ENCODE assay signal across 19 cellular contexts in genomic region chr20:48817367-48818030, GRCh38. TPM values are rescaled to one million over a fixed set of nuclear protein-coding genes. Genes with fewer than 3 reads are reported as not detected.
DNase-seq lines count a peak whose midpoint lies in the region; ATAC-seq, FAIRE-seq and TF ChIP-seq lines count a peak whose summit lies in the region.
"Had no signal": no experiment of that assay in that cellular context is flagged by ENCODE, and none has a peak within 500 bp of the region (broad histone marks: within the 10 kb centered on the region; RNA-seq: fewer than 3 reads in every experiment).

No MANE protein-coding gene starts in this region.

- no peak overlapping the region for H3K9ac ChIP-seq in GM12878 (ENCODE audit: control insufficient read depth, insufficient read depth, low read length)

- no peaks in the 10 kb centered on the region for H3K27me3 Mint-ChIP-seq in activated T-cell treated with anti-CD3 and anti-CD28 coated beads, Interleukin-2, amount 50 U/mL, for 72 hours (ENCODE audit: low read depth)

- no peak for TF ChIP-seq CTCF in GM12878 (IDR thresholded peaks at IDR 0.05 in 2 of 3, conservative IDR thresholded peaks at IDR 0.05 in 1 of 3; ENCODE audit: control insufficient read depth in 2 of 3, extremely low read depth in 1 of 3, insufficient read depth in 1 of 3, low read depth in 3 of 3, low read length in 3 of 3)
- no peak for TF ChIP-seq CTCF in osteoblast (IDR thresholded peaks at IDR 0.05; ENCODE audit: extremely low read depth, low read depth, low read length)

- SMC1A ChIA-PET in GM12878 (lab: Charles Lee; ENCODE audit: uncharacterized antibody, unreplicated experiment): interaction anchor here (0.7 to 2.0 kb wide), 14 partner anchors 9 to 160 kb away, joined by 3 to 10 read pairs (median 4); no protein-coding TSS in a partner anchor

- WGBS in GM12878 (ENCODE audit: insufficient coverage, insufficient replicate concordance, low lambda C conversion rate, missing lambda C conversion rate): 99% methylated on average over 4 of the region's 4 CpGs

- in situ Hi-C loops in GM12878 (cut with MboI): no loop called here

- BruUV-seq in GM12878 (replicated peaks; lab: Mats Ljungman, UMichigan): no TSS peak

- peaks cover 4 to 7% of the 10 kb centered on the region in 2 experiments; a peak in 3 of 4 replicates for H3K36me3 ChIP-seq in GM12878 (ENCODE audit: control insufficient read depth in 2 of 2, insufficient read depth in 2 of 2, low read length in 1 of 2)
- no peaks in the 10 kb centered on the region for H3K36me3 ChIP-seq in osteoblast (ENCODE audit: insufficient read depth, low read length)
- H3K36me3 ChIP-seq: prostate gland had no signal

- H3K9me3 Mint-ChIP-seq in activated T-cell treated with anti-CD3 and anti-CD28 coated beads, Interleukin-2, amount 50 U/mL, for 72 hours: no peaks in the 10 kb centered on the region

- H3K27ac ChIP-seq in GM12878 (ENCODE audit: control insufficient read depth, insufficient read depth) (0 out of 2 replicates have a peak overlapping the region, but pooled peaks have one; percentile 83), osteoblast (ENCODE audit: low read depth, low read length) (no peak overlapping the region)
- H3K27ac ChIP-seq: prostate gland had no signal

- DNase-seq in activated T-cell treated with anti-CD3 and anti-CD28 coated beads, Interleukin-2, amount 50 U/mL, for 72 hours: no peak
- no peak for DNase-seq in activated T-cell treated with anti-CD3 and anti-CD28 coated beads, Interleukin-2, amount 50 U/mL, for 48 hours
- peak; percentile 48 for DNase-seq in Jurkat, Clone E6-1 (ENCODE audit: low read depth, low spot score)
- DNase-seq in GM12878 (ENCODE audit: low read depth, low spot score) (no peak), osteoblast (ENCODE audit: insufficient read length, low spot score, missing footprints) (peak; percentile 63), ecto neural progenitor cell (ENCODE audit: low spot score) (no peak), HEK293T (ENCODE audit: extremely low spot score) (no peak)
- DNase-seq: caudate nucleus; DMS153; foreskin fibroblast; Karpas-422; NCI-H1436 treated with DMSO at 0.1 percent for 48 hours; NCI-H345; SHP77; stimulated activated CD4-positive, alpha-beta T cell treated with anti-CD3 and anti-CD28 coated beads, Interleukin-12 subunit alpha, Interleukin-12 subunit beta, amount 100 ng/mL, for 4 hours had no signal

- no peaks in the 10 kb centered on the region; the same call in 2 of the 3 replicates for H3K9me3 ChIP-seq in GM12878 (replicated peaks; ENCODE audit: control insufficient read depth, insufficient read depth, low read length)
- no peaks in the 10 kb centered on the region for H3K9me3 ChIP-seq in osteoblast (ENCODE audit: low read depth, low read length)
- H3K9me3 ChIP-seq: prostate gland had no signal

- H3K27me3 ChIP-seq in GM12878 (replicated peaks in 1 of 2; ENCODE audit: control insufficient read depth in 2 of 2, insufficient read depth in 2 of 2, low read length in 1 of 2) (no peaks in the 10 kb centered on the region), osteoblast (ENCODE audit: insufficient read depth, low read length) (peaks cover 4% of the 10 kb centered on the region)

- H2AFZ ChIP-seq in GM12878 (ENCODE audit: control insufficient read depth, low read depth, low read length) (no peak overlapping the region), osteoblast (ENCODE audit: low read length) (no peak overlapping the region)

- no peak for TF ChIP-seq RAD21 in GM12878 (IDR thresholded peaks at IDR 0.05; ENCODE audit: insufficient read depth, low read depth, low read length)

- no peak for ATAC-seq in activated T-cell treated with anti-CD3 and anti-CD28 coated beads, Interleukin-2, amount 50 U/mL, for 72 hours (replicated peaks in 1 of 2)
- ATAC-seq in GM12878 (no peak), GM21447 (IDR thresholded peaks at IDR 0.05; ENCODE audit: unreplicated experiment) (no peak)
- ATAC-seq: left lobe of liver had no signal

- peak overlapping the region; percentile 56 to 64 for H3K4me3 Mint-ChIP-seq in activated T-cell treated with anti-CD3 and anti-CD28 coated beads, Interleukin-2, amount 50 U/mL, for 72 hours

- H3K4me3 ChIP-seq in Jurkat, Clone E6-1 (ENCODE audit: low read length): no peak overlapping the region
- H3K4me3 ChIP-seq in GM12878: peak overlapping the region; percentile 46; the same call in 1 of the 2 replicates
- H3K4me3 ChIP-seq in osteoblast (ENCODE audit: insufficient read depth, low read length): no peak overlapping the region
- H3K4me3 ChIP-seq: prostate gland had no signal

- RAD21 ChIA-PET in GM12878 (lab: Charles Lee; ENCODE audit: unreplicated experiment): interaction anchor here (0.8 to 2.2 kb wide), 5 partner anchors 21 to 100 kb away, joined by 3 to 12 read pairs (median 4); no protein-coding TSS in a partner anchor

- POLR2A ChIA-PET in GM12878 (lab: Charles Lee): interaction anchor here (1.2 kb wide), 1 partner anchor 10 kb away, joined by 4 read pairs; the partner anchor contains the start of gene PREX1
- POLR2A ChIA-PET in HEK293T (lab: Yijun Ruan, JAX): no interaction called here

- CTCF ChIA-PET in GM12878 (lab: Yijun Ruan, JAX) (interaction anchor here (1.1 to 1.3 kb wide), 4 partner anchors 20 to 162 kb away, joined by 3 to 4 read pairs (median 4); no protein-coding TSS in a partner anchor), HEK293T (lab: Yijun Ruan, JAX) (no interaction called here)

- peaks cover 57% of the 10 kb centered on the region for H3K4me1 Mint-ChIP-seq in activated T-cell treated with anti-CD3 and anti-CD28 coated beads, Interleukin-2, amount 50 U/mL, for 72 hours (ENCODE audit: low read depth)

- no peak for TF ChIP-seq POLR2A in GM12878 (IDR thresholded peaks at IDR 0.05; ENCODE audit: low read depth, low read length)

- H3K79me2 ChIP-seq in GM12878 (ENCODE audit: control insufficient read depth, insufficient read depth, low read length): peaks cover 97% of the 10 kb centered on the region
- peaks cover 4% of the 10 kb centered on the region for H3K79me2 ChIP-seq in osteoblast (ENCODE audit: insufficient read depth, low read length)

- FAIRE-seq in GM12878 (lab: Jason Lieb, UNC): no peak
- FAIRE-seq: endometrium had no signal

- H3K27ac Mint-ChIP-seq in activated T-cell treated with anti-CD3 and anti-CD28 coated beads, Interleukin-2, amount 50 U/mL, for 72 hours: peak overlapping the region; percentile 91

- intact Hi-C loops in GM12878 (cut with micrococcal nuclease; ENCODE audit: unreplicated experiment): no loop called here

- TF ChIP-seq EP300 in GM12878 (IDR thresholded peaks at IDR 0.05; ENCODE audit: borderline replicate concordance in 1 of 2, control insufficient read depth in 1 of 2, low read depth in 2 of 2, low read length in 2 of 2): no peak

- peaks cover 3 to 9% of the 10 kb centered on the region in 2 donors for H3K36me3 Mint-ChIP-seq in activated T-cell treated with anti-CD3 and anti-CD28 coated beads, Interleukin-2, amount 50 U/mL, for 72 hours (ENCODE audit: insufficient read depth in 2 of 2)

- H3K4me1 ChIP-seq in GM12878 (ENCODE audit: control insufficient read depth, insufficient read depth, low read length) (peaks cover 58% of the 10 kb centered on the region), osteoblast (ENCODE audit: insufficient read depth, low read length) (peaks cover 4% of the 10 kb centered on the region)
- H3K4me1 ChIP-seq: prostate gland had no signal

- H3K4me2 ChIP-seq in GM12878 (ENCODE audit: control insufficient read depth, insufficient read depth) (peak overlapping the region; percentile 82), osteoblast (ENCODE audit: insufficient read depth, low read length) (no peak overlapping the region)

- peaks cover 4% of the 10 kb centered on the region; the same call in 1 of the 2 replicates for H4K20me1 ChIP-seq in GM12878 (ENCODE audit: control insufficient read depth, insufficient read depth)
- H4K20me1 ChIP-seq in osteoblast (ENCODE audit: insufficient read depth, low read length): peaks cover 6% of the 10 kb centered on the region

TF ChIP-seq in GM12878, 131 proteins besides CTCF, POLR2A, EP300 and RAD21:
- TF ChIP-seq CBX5 (IDR thresholded peaks at IDR 0.05; ENCODE audit: low read depth) (no peak), SIN3A (IDR thresholded peaks at IDR 0.05; ENCODE audit: low read depth, low read length) (no peak), RFX5 (IDR thresholded peaks at IDR 0.05; ENCODE audit: low read depth, low read length) (no peak)

TF ChIP-seq in HEK293T, 16 proteins besides CTCF, POLR2A, EP300 and RAD21:
- TF ChIP-seq, protein P1, sequence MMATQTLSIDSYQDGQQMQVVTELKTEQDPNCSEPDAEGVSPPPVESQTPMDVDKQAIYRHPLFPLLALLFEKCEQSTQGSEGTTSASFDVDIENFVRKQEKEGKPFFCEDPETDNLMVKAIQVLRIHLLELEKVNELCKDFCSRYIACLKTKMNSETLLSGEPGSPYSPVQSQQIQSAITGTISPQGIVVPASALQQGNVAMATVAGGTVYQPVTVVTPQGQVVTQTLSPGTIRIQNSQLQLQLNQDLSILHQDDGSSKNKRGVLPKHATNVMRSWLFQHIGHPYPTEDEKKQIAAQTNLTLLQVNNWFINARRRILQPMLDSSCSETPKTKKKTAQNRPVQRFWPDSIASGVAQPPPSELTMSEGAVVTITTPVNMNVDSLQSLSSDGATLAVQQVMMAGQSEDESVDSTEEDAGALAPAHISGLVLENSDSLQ (IDR thresholded peaks at IDR 0.05): no peak
- TF ChIP-seq ELF4 (IDR thresholded peaks at IDR 0.05): no peak
- TF ChIP-seq CTBP1 (IDR thresholded peaks at IDR 0.05; ENCODE audit: borderline replicate concordance): no peak

RNA-seq across cellular contexts. Expression of gene PREX1, which starts 10.3 kb away (rescaled TPM):
- total RNA-seq in activated T-cell treated with anti-CD3 and anti-CD28 coated beads, Interleukin-2, amount 50 U/mL, for 72 hours: 100 to 1,000 TPM in 1 of 2 donors, 10 to 100 TPM in 1; 85.6 to 112 TPM
- polyA plus RNA-seq in Jurkat, Clone E6-1 (2012; ENCODE audit: insufficient read depth, insufficient read length): 27.8 TPM
- total RNA-seq in GM12878 (2013; cell fraction: nucleolus; rRNA removed): 138 and 148 TPM in 2 replicates
- total RNA-seq in GM12878 (2014; rRNA removed) (79.5 and 82.6 TPM in 2 replicates), GM12878 (2014; rRNA removed; fragmentation: Illumina TruSeq; extraction: Trizol) (41.9 and 48.6 TPM in 2 replicates), GM12878 (2021) (108 and 114 TPM in 2 replicates), osteoblast (12.7 and 14.1 TPM in 2 replicates)
- 23.6 TPM for polyA plus RNA-seq in GM12878 (2011; ENCODE audit: low read depth)
- polyA plus RNA-seq in GM12878 (2011; rRNA removed) (16.3 and 29.3 TPM in 2 replicates), GM12878 (2014; fragmentation: Illumina TruSeq; extraction: Trizol) (25.2 and 49.0 TPM in 2 replicates), GM12878 (2014; fragmentation: Nextera tagmentation; extraction: Ambion mirVana) (1 to 10 TPM; 2.6 to 6.7 TPM), GM12878 (2014; rRNA removed) (60.5 and 76.1 TPM in 2 replicates), GM12878 (2016; fragmentation: Nextera tagmentation; extraction: Ambion mirVana) (10 to 100 TPM; 17.7 to 22.1 TPM)
- polyA plus RNA-seq in GM12878 (2011; cell fraction: cytosol; rRNA removed): 30.8 and 32.4 TPM in 2 replicates
- polyA plus RNA-seq in GM12878 (2011; cell fraction: nucleus; rRNA removed): 74.6 and 90.7 TPM in 2 replicates
- polyA plus RNA-seq in GM12878 (2012): 56.3 and 62.3 TPM in 2 replicates
- 42.1 and 65.5 TPM in 2 replicates for polyA minus RNA-seq in GM12878 (2011; rRNA and poly(A)+ RNA removed)
- polyA minus RNA-seq in GM12878 (2011; cell fraction: cytosol; rRNA and poly(A)+ RNA removed): 21.6 and 22.1 TPM in 2 replicates
- polyA minus RNA-seq in GM12878 (2011; cell fraction: nucleus; rRNA and poly(A)+ RNA removed): 31.8 and 50.9 TPM in 2 replicates

Comparison
In these comparisons a context has a peak if more than half of its experiments do, and no peak if none do; other contexts are left out.
1. DNase-seq: peak in Jurkat, Clone E6-1 (single experiment) and osteoblast (single experiment); none in activated T-cell treated with anti-CD3 and anti-CD28 coated beads, Interleukin-2, amount 50 U/mL, for 72 hours (0 of 2), activated T-cell treated with anti-CD3 and anti-CD28 coated beads, Interleukin-2, amount 50 U/mL, for 48 hours (0 of 2), GM12878 (single experiment), ecto neural progenitor cell (single experiment) and HEK293T (single experiment).